Comparison of ENCODE assay signal across 12 cellular contexts in genomic region chr4:40998680-40999358, GRCh38.
DNase-seq lines count a peak whose midpoint lies in the region; ATAC-seq, FAIRE-seq and TF ChIP-seq lines count a peak whose summit lies in the region.
"Had no signal": no experiment of that assay in that cellular context is flagged by ENCODE, and none has a peak within 500 bp of the region (broad histone marks: within the 10 kb centered on the region; RNA-seq: fewer than 3 reads in every experiment).

No MANE protein-coding gene starts in this region.

- DNase-seq in EH (ENCODE audit: low read depth) = peak; percentile 77
- DNase-seq in NCI-H460 (ENCODE audit: extremely low read depth, low read depth) = peak; percentile 56
- DNase-seq in H1 (ENCODE audit: low read depth in 1 of 2, low spot score in 2 of 2) = no peak
- DNase-seq in mucosa of descending colon = no peak
- DNase-seq in activated naive CD4-positive, alpha-beta T cell treated with anti-CD3 and anti-CD28 coated beads, Interleukin-2, amount 50 U/mL, for 72 hours (ENCODE audit: low spot score in 2 of 2) = no peak
- DNase-seq: CD8-positive, alpha-beta memory T cell; effector CD8-positive, alpha-beta T cell; NCI-H1092 had no signal

- no peak overlapping the region for H3K14ac ChIP-seq in H1 (ENCODE audit: insufficient read length)

- H2BK15ac ChIP-seq in H1 (ENCODE audit: low read length) = no peak overlapping the region

- no peak for TF ChIP-seq RAD21 in H1 (IDR thresholded peaks at IDR 0.05 in 1 of 2, conservative IDR thresholded peaks at IDR 0.05 in 1 of 2; ENCODE audit: low read depth in 2 of 2, low read length in 2 of 2)

- H3K23ac ChIP-seq in H1 (ENCODE audit: insufficient read length) = no peak overlapping the region

- CTCF ChIA-PET in H1 (lab: Charles Lee; ENCODE audit: partially characterized antibody) = interaction anchor here (0.8 to 2.6 kb wide), 11 partner anchors 10 to 124 kb away, joined by 3 to 12 read pairs (median 4); no protein-coding TSS in a partner anchor

- H3K9me3 Mint-ChIP-seq in activated naive CD4-positive, alpha-beta T cell treated with anti-CD3 and anti-CD28 coated beads, Interleukin-2, amount 50 U/mL, for 72 hours = no peaks in the 10 kb centered on the region
- H3K9me3 Mint-ChIP-seq: activated T-helper 2 cell treated with anti-CD3 and anti-CD28 coated beads, Interferon-gamma antibody, Interleukin-2, Interleukin-4, amounts not matched to agents 10 μg/mL and 5 μg/mL and 100 μg/mL, durations not matched to agents 14 hours and 24 hours and 36 hours had no signal

- H3K4me3 ChIP-seq in H1 (ENCODE audit: extremely low read depth in 1 of 4, insufficient read depth in 2 of 4, low read depth in 3 of 4, low read length in 4 of 4) (no peak overlapping the region), mucosa of descending colon (no peak overlapping the region)

- H3K9ac ChIP-seq in H1 (replicated peaks in 1 of 4; ENCODE audit: extremely low read depth in 1 of 4, low read depth in 3 of 4, low read length in 3 of 4) = no peak overlapping the region

- H3K18ac ChIP-seq in H1 (ENCODE audit: extremely low read depth, low read length) = no peak overlapping the region

- no peaks in the 10 kb centered on the region for H3K27me3 ChIP-seq in H1 (replicated peaks in 1 of 4; ENCODE audit: control insufficient read depth in 3 of 4, extremely low read depth in 1 of 4, insufficient read depth in 3 of 4, low read length in 3 of 4)

- no peak overlapping the region for H2AK5ac ChIP-seq in H1 (ENCODE audit: low read depth, low read length)

- ATAC-seq in mucosa of descending colon (peak; percentile 83), HG02885 (IDR thresholded peaks at IDR 0.05; ENCODE audit: poor library complexity, unreplicated experiment) (no peak), GM19035 (IDR thresholded peaks at IDR 0.05; ENCODE audit: unreplicated experiment) (no peak), GM21619 (IDR thresholded peaks at IDR 0.05; ENCODE audit: unreplicated experiment) (no peak)
- ATAC-seq in activated naive CD4-positive, alpha-beta T cell treated with anti-CD3 and anti-CD28 coated beads, Interleukin-2, amount 50 U/mL, for 72 hours = no peak

- H2BK5ac ChIP-seq in H1 (ENCODE audit: low read depth, low read length) = no peak overlapping the region

- FAIRE-seq in H1 (lab: Jason Lieb, UNC) = peak; percentile 7

- no peak overlapping the region for H3K56ac ChIP-seq in H1 (replicated peaks; ENCODE audit: insufficient read length, low read depth, low read length)

- no peak overlapping the region for H4K91ac ChIP-seq in H1 (replicated peaks; ENCODE audit: insufficient read length, low read length)

- H3K36me3 ChIP-seq in H1 (ENCODE audit: control insufficient read depth in 2 of 4, insufficient read depth in 4 of 4, low read length in 3 of 4) (no peaks in the 10 kb centered on the region), mucosa of descending colon (ENCODE audit: low read depth) (no peaks in the 10 kb centered on the region)

- H3K4me1 ChIP-seq in H1 (replicated peaks in 1 of 4; ENCODE audit: control insufficient read depth in 3 of 4, insufficient read depth in 4 of 4, low read length in 3 of 4) (peaks cover 3 to 4% (median 3%) of the 10 kb centered on the region in 4 experiments; a peak in 4 of 7 replicates), mucosa of descending colon (ENCODE audit: low read depth) (no peaks in the 10 kb centered on the region)

- 86% methylated on average over 10 of the region's 10 CpGs; no CpG with 5 or more reads in 1 of the 2 experiments for WGBS in H1 (ENCODE audit: extremely low coverage in 1 of 2, insufficient coverage in 1 of 2, insufficient read length in 1 of 2, insufficient replicate concordance in 2 of 2, low coverage in 1 of 2, low lambda C conversion rate in 2 of 2, missing lambda C conversion rate in 1 of 2), 2 experiments

- intact Hi-C loops in mucosa of descending colon (cut with DNase I, micrococcal nuclease) = no loop called here

- H3K79me1 ChIP-seq in H1 (ENCODE audit: low read depth, low read length) = no peaks in the 10 kb centered on the region

- no peak overlapping the region for H2BK12ac ChIP-seq in H1 (ENCODE audit: low read depth, low read length)

- POLR2A ChIA-PET in H1 (lab: Charles Lee; ENCODE audit: partially characterized antibody) = interaction anchor here (1.2 kb wide), 1 partner anchor 10 kb away, joined by 3 read pairs; no protein-coding TSS in a partner anchor

- H3K4me2 ChIP-seq in H1 (ENCODE audit: insufficient read depth in 1 of 2, low read depth in 2 of 2, low read length in 2 of 2) = 0 out of 4 replicates have a peak overlapping the region, but pooled peaks of 1 of the 2 experiments have one; percentile 32

- H3K4ac ChIP-seq in H1 (replicated peaks; ENCODE audit: insufficient read length, low read depth, low read length) = no peak overlapping the region

- H3K27ac ChIP-seq in H1 (ENCODE audit: low read depth, low read length) = no peak overlapping the region

- H3K9me3 ChIP-seq in H1 (ENCODE audit: insufficient read depth in 2 of 2, low read depth in 1 of 2, low read length in 1 of 2) (no peaks in the 10 kb centered on the region; a peak in 1 of 4 replicates), mucosa of descending colon (no peaks in the 10 kb centered on the region)

- no peak overlapping the region for H2BK20ac ChIP-seq in H1 (ENCODE audit: low read length)

- TF ChIP-seq POLR2A in H1 (IDR thresholded peaks at IDR 0.05; ENCODE audit: control extremely low read depth in 1 of 2, low read depth in 2 of 2, low read length in 2 of 2) = no peak

- H4K5ac ChIP-seq in H1 (ENCODE audit: insufficient read length, low read depth, low read length) = no peak overlapping the region

- H3K36me3 Mint-ChIP-seq in activated naive CD4-positive, alpha-beta T cell treated with anti-CD3 and anti-CD28 coated beads, Interleukin-2, amount 50 U/mL, for 72 hours = no peaks in the 10 kb centered on the region
- H3K36me3 Mint-ChIP-seq: CD8-positive, alpha-beta memory T cell had no signal

- no peak overlapping the region for H4K8ac ChIP-seq in H1 (ENCODE audit: extremely low read depth, insufficient read depth, low read length)

- TF ChIP-seq EP300 in H1 (IDR thresholded peaks at IDR 0.05; ENCODE audit: borderline replicate concordance in 1 of 2, low read depth in 2 of 2, low read length in 2 of 2) = no peak

- TF ChIP-seq CTCF in H1 (IDR thresholded peaks at IDR 0.05; ENCODE audit: control extremely low read depth in 1 of 3, insufficient read depth in 1 of 3, low read depth in 1 of 3, low read length in 3 of 3) (no peak), mucosa of descending colon (IDR thresholded peaks at IDR 0.05) (no peak)

- peaks cover 0 to 4% of the 10 kb centered on the region in 2 experiments for H4K20me1 ChIP-seq in H1 (replicated peaks in 1 of 2; ENCODE audit: control insufficient read depth in 1 of 2, insufficient read depth in 2 of 2, low read length in 2 of 2)

- no peak overlapping the region for H2AFZ ChIP-seq in H1 (ENCODE audit: low read length)

- no peaks in the 10 kb centered on the region; the same call in 1 of the 2 replicates for H3K23me2 ChIP-seq in H1 (ENCODE audit: low read depth, low read length)

- H2BK120ac ChIP-seq in H1 (replicated peaks; ENCODE audit: low read depth, low read length) = no peak overlapping the region

- no peaks in the 10 kb centered on the region for H3K79me2 ChIP-seq in H1 (ENCODE audit: control insufficient read depth in 1 of 2, insufficient read depth in 2 of 2, low read length in 2 of 2)

- H3K27ac Mint-ChIP-seq in activated naive CD4-positive, alpha-beta T cell treated with anti-CD3 and anti-CD28 coated beads, Interleukin-2, amount 50 U/mL, for 72 hours = no peak overlapping the region
- H3K27ac Mint-ChIP-seq: activated T-helper 2 cell treated with anti-CD3 and anti-CD28 coated beads, Interferon-gamma antibody, Interleukin-2, Interleukin-4, amounts not matched to agents 10 μg/mL and 5 μg/mL and 100 μg/mL, durations not matched to agents 14 hours and 24 hours and 36 hours; CD8-positive, alpha-beta memory T cell had no signal

Comparison
In these comparisons a context has a peak if more than half of its experiments do, and no peak if none do; other contexts are left out.
1. DNase-seq: peak in EH (single experiment) and NCI-H460 (single experiment); none in H1 (0 of 2), mucosa of descending colon (0 of 3) and activated naive CD4-positive, alpha-beta T cell treated with anti-CD3 and anti-CD28 coated beads, Interleukin-2, amount 50 U/mL, for 72 hours (0 of 2).